Comparison of ENCODE assay signal across 1 cellular context in the genomic region with DNA sequence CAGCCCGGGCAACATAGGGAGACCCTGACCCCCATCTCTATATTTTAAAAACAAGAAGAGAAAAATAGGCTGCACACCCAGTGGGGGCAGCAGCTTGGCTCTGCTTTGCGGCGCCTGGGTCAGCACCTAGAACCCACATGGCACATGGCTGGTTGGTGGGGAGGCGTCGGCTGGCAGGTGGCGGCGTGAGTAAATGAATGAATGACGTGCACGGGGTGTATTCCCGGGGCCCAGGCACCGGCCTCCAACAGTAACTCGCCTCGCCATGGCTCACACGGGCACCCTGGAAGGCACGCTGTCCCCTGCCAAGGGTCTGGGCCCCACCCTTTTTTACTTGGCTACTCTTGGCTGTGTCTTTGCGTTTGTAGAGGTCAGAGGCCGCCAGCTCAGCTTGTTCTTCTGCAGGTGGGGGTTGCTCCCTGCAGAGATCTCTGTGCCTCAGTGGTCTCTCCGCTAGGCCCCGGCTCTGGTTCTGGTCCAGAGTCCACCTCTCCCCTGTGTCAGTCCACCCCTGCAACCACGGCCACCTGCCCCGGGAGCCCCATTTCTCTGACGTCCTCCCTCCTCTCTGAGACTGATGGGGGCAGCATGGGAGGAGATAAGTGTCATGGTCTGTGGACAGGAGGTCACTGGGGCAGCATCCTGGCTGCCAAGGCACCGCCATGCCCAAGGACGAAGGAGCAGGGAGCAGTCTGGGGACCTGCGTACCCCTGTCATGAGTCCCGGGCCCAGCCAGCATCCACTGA.
TF ChIP-seq lines count a peak whose summit lies in the region.

No MANE protein-coding gene starts in this region.

TF ChIP-seq in GM12878, 131 proteins besides CTCF, POLR2A, EP300 and RAD21:
- no peak for TF ChIP-seq IRF4 (IDR thresholded peaks at IDR 0.05; ENCODE audit: low read depth, low read length)
- TF ChIP-seq, protein P1, sequence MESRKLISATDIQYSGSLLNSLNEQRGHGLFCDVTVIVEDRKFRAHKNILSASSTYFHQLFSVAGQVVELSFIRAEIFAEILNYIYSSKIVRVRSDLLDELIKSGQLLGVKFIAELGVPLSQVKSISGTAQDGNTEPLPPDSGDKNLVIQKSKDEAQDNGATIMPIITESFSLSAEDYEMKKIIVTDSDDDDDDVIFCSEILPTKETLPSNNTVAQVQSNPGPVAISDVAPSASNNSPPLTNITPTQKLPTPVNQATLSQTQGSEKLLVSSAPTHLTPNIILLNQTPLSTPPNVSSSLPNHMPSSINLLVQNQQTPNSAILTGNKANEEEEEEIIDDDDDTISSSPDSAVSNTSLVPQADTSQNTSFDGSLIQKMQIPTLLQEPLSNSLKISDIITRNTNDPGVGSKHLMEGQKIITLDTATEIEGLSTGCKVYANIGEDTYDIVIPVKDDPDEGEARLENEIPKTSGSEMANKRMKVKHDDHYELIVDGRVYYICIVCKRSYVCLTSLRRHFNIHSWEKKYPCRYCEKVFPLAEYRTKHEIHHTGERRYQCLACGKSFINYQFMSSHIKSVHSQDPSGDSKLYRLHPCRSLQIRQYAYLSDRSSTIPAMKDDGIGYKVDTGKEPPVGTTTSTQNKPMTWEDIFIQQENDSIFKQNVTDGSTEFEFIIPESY (IDR thresholded peaks at IDR 0.05), result no peak
- no peak for TF ChIP-seq YY1 (IDR thresholded peaks at IDR 0.05; ENCODE audit: low read depth, low read length)
- no peak for TF ChIP-seq RUNX3 (IDR thresholded peaks at IDR 0.05; ENCODE audit: low read length)
- no peak for TF ChIP-seq NR2C2 (IDR thresholded peaks at IDR 0.05; ENCODE audit: borderline replicate concordance, control insufficient read depth, insufficient read length, low read depth)
- TF ChIP-seq BMI1 (IDR thresholded peaks at IDR 0.05; ENCODE audit: borderline replicate concordance), result no peak
- no peak for TF ChIP-seq POU2F2 (IDR thresholded peaks at IDR 0.05; ENCODE audit: borderline replicate concordance, low read depth, low read length)
- TF ChIP-seq PAX5 (IDR thresholded peaks at IDR 0.05; ENCODE audit: borderline replicate concordance, low read depth, low read length), result no peak
- TF ChIP-seq, protein P2, sequence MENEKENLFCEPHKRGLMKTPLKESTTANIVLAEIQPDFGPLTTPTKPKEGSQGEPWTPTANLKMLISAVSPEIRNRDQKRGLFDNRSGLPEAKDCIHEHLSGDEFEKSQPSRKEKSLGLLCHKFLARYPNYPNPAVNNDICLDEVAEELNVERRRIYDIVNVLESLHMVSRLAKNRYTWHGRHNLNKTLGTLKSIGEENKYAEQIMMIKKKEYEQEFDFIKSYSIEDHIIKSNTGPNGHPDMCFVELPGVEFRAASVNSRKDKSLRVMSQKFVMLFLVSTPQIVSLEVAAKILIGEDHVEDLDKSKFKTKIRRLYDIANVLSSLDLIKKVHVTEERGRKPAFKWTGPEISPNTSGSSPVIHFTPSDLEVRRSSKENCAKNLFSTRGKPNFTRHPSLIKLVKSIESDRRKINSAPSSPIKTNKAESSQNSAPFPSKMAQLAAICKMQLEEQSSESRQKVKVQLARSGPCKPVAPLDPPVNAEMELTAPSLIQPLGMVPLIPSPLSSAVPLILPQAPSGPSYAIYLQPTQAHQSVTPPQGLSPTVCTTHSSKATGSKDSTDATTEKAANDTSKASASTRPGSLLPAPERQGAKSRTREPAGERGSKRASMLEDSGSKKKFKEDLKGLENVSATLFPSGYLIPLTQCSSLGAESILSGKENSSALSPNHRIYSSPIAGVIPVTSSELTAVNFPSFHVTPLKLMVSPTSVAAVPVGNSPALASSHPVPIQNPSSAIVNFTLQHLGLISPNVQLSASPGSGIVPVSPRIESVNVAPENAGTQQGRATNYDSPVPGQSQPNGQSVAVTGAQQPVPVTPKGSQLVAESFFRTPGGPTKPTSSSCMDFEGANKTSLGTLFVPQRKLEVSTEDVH (IDR thresholded peaks at IDR 0.05; ENCODE audit: low read depth, partially characterized antibody), result no peak
- TF ChIP-seq CHD1 (IDR thresholded peaks at IDR 0.05; ENCODE audit: low read depth, low read length), result no peak
- TF ChIP-seq, protein P3, sequence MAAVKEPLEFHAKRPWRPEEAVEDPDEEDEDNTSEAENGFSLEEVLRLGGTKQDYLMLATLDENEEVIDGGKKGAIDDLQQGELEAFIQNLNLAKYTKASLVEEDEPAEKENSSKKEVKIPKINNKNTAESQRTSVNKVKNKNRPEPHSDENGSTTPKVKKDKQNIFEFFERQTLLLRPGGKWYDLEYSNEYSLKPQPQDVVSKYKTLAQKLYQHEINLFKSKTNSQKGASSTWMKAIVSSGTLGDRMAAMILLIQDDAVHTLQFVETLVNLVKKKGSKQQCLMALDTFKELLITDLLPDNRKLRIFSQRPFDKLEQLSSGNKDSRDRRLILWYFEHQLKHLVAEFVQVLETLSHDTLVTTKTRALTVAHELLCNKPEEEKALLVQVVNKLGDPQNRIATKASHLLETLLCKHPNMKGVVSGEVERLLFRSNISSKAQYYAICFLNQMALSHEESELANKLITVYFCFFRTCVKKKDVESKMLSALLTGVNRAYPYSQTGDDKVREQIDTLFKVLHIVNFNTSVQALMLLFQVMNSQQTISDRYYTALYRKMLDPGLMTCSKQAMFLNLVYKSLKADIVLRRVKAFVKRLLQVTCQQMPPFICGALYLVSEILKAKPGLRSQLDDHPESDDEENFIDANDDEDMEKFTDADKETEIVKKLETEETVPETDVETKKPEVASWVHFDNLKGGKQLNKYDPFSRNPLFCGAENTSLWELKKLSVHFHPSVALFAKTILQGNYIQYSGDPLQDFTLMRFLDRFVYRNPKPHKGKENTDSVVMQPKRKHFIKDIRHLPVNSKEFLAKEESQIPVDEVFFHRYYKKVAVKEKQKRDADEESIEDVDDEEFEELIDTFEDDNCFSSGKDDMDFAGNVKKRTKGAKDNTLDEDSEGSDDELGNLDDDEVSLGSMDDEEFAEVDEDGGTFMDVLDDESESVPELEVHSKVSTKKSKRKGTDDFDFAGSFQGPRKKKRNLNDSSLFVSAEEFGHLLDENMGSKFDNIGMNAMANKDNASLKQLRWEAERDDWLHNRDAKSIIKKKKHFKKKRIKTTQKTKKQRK (IDR thresholded peaks at IDR 0.05; ENCODE audit: low read depth, low read length), result no peak
- no peak for TF ChIP-seq KLF5 (IDR thresholded peaks at IDR 0.05; ENCODE audit: partially characterized antibody)
- no peak for TF ChIP-seq JUND (IDR thresholded peaks at IDR 0.05; ENCODE audit: low read depth, low read length)
